In the genomic region with DNA sequence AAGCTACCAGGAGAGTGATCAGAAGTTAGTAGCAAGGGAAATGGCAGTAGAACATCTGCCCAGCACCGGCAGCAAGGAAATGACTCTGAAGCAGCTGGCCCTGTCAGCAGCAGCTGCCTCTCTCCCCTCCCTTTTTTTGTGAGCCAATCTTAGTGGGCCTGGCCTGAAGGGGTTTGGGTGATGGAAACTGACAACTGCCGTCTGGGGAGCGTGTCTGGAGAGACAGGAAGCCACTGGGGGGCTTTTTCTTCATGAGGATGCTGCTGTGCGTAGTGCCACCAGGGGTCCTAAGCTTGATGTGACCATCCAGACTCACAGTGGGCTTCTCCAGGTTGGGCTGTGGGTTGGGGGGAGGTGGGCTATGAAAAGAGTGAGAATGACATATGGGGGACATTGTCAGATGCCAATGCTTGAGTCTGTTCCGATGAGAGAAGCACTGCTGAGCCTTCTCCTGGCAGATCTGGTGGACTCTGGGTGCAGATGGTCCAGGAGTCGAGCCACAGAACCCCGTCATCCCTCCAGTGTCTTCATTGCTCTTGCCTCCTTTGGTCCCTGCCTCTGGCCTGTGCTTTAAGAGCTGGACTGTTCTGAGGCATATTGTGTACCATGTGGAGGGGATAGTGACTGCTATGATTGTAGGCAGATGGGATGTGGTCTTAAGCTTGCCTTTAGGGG, we compare ENCODE assay signal across 9 cellular contexts.
DNase-seq lines count a peak whose midpoint lies in the region; ATAC-seq lines count a peak whose summit lies in the region.
"Had no signal": no experiment of that assay in that cellular context is flagged by ENCODE, and none has a peak within 500 bp of the region (broad histone marks: within the 10 kb centered on the region; RNA-seq: fewer than 3 reads in every experiment).

No MANE protein-coding gene starts in this region.

- H3K9ac ChIP-seq in BLaER1 treated with 17β-estradiol and CSF1 and Interleukin-3, amounts not matched to agents 10 nM and 100 nM: peak overlapping the region in 2 of 11 experiments; percentile 14 to 25; a peak in 3 of 22 replicates

- peaks cover 21% of the 10 kb centered on the region for H3K4me1 Mint-ChIP-seq in activated naive CD8-positive, alpha-beta T cell (ENCODE audit: low read depth)
- H3K4me1 Mint-ChIP-seq in naive B cell: peaks cover 23 to 33% (median 28%) of the 10 kb centered on the region in 3 donors

- H3K27me3 Mint-ChIP-seq in activated naive CD8-positive, alpha-beta T cell: no peaks in the 10 kb centered on the region
- H3K27me3 Mint-ChIP-seq in naive B cell: no peaks in the 10 kb centered on the region
- H3K27me3 Mint-ChIP-seq: effector memory CD8-positive, alpha-beta T cell had no signal

- DNase-seq in naive B cell: peak; percentile 24
- no peak for DNase-seq in HuH-7 (ENCODE audit: low spot score)
- no peak for DNase-seq in putamen (ENCODE audit: low spot score)
- no peak for DNase-seq in NCI-H2107 (lab: John Stamatoyannopoulos, UW)
- no peak for DNase-seq in UCSD-AML1 (lab: John Stamatoyannopoulos, UW; ENCODE audit: unreplicated experiment)
- DNase-seq: effector memory CD8-positive, alpha-beta T cell had no signal

- no peaks in the 10 kb centered on the region for H3K9me3 Mint-ChIP-seq in activated naive CD8-positive, alpha-beta T cell (ENCODE audit: low read depth)
- H3K9me3 Mint-ChIP-seq in naive B cell: no peaks in the 10 kb centered on the region
- H3K9me3 Mint-ChIP-seq: effector memory CD8-positive, alpha-beta T cell had no signal

- peak overlapping the region; percentile 29 to 72 (median 61); a peak in 21 of 22 replicates for H3K4me2 ChIP-seq in BLaER1 treated with 17β-estradiol and CSF1 and Interleukin-3, amounts not matched to agents 10 nM and 100 nM

- H3K9me3 ChIP-seq in BLaER1 treated with 17β-estradiol and CSF1 and Interleukin-3, amounts not matched to agents 10 nM and 100 nM (replicated peaks in 1 of 11): peaks cover 5 to 28% (median 12%) of the 10 kb centered on the region in 11 experiments; a peak in 16 of 22 replicates
- no peaks in the 10 kb centered on the region for H3K9me3 ChIP-seq in KOPT-K1 (ENCODE audit: insufficient read depth, low read length, poor library complexity, severe bottlenecking)

- no peak overlapping the region for H3K4me3 ChIP-seq in BLaER1 treated with 17β-estradiol and CSF1 and Interleukin-3, amounts not matched to agents 10 nM and 100 nM

- H3K27ac Mint-ChIP-seq in activated naive CD8-positive, alpha-beta T cell: peak overlapping the region; percentile 34
- peak overlapping the region in 3 of 6 donors; percentile 47 to 76 (median 57) for H3K27ac Mint-ChIP-seq in naive B cell
- H3K27ac Mint-ChIP-seq: effector memory CD8-positive, alpha-beta T cell had no signal

- H3K4me3 Mint-ChIP-seq in activated naive CD8-positive, alpha-beta T cell: no peak overlapping the region
- peak overlapping the region in 2 of 8 donors; percentile 22 to 69 for H3K4me3 Mint-ChIP-seq in naive B cell
- H3K4me3 Mint-ChIP-seq: effector memory CD8-positive, alpha-beta T cell had no signal

- no peaks in the 10 kb centered on the region for H3K36me3 Mint-ChIP-seq in activated naive CD8-positive, alpha-beta T cell
- H3K36me3 Mint-ChIP-seq in naive B cell: no peaks in the 10 kb centered on the region

- peaks cover 45 to 70% (median 60%) of the 10 kb centered on the region in 10 experiments for H3K4me1 ChIP-seq in BLaER1 treated with 17β-estradiol and CSF1 and Interleukin-3, amounts not matched to agents 10 nM and 100 nM

- H3K36me3 ChIP-seq in BLaER1 treated with 17β-estradiol and CSF1 and Interleukin-3, amounts not matched to agents 10 nM and 100 nM: no peaks in the 10 kb centered on the region
- no peaks in the 10 kb centered on the region for H3K36me3 ChIP-seq in KOPT-K1 (ENCODE audit: insufficient read depth, low read length)

- peak; percentile 87 to 88 for ATAC-seq in naive B cell (ENCODE audit: low read depth in 2 of 2)
- ATAC-seq: effector memory CD8-positive, alpha-beta T cell had no signal

- H4K20me1 ChIP-seq in BLaER1 treated with 17β-estradiol and CSF1 and Interleukin-3, amounts not matched to agents 10 nM and 100 nM: no peaks in the 10 kb centered on the region

- H3K27me3 ChIP-seq in BLaER1 treated with 17β-estradiol and CSF1 and Interleukin-3, amounts not matched to agents 10 nM and 100 nM: no peaks in the 10 kb centered on the region

- peak overlapping the region in 7 of 11 experiments; percentile 5 to 63 (median 54); a peak in 13 of 22 replicates for H3K27ac ChIP-seq in BLaER1 treated with 17β-estradiol and CSF1 and Interleukin-3, amounts not matched to agents 10 nM and 100 nM
- H3K27ac ChIP-seq in KOPT-K1 (ENCODE audit: low read depth, low read length, poor library complexity, severe bottlenecking): peak overlapping the region; percentile 6
